17 cellular contexts compared by ENCODE assay signal in the genomic region with DNA sequence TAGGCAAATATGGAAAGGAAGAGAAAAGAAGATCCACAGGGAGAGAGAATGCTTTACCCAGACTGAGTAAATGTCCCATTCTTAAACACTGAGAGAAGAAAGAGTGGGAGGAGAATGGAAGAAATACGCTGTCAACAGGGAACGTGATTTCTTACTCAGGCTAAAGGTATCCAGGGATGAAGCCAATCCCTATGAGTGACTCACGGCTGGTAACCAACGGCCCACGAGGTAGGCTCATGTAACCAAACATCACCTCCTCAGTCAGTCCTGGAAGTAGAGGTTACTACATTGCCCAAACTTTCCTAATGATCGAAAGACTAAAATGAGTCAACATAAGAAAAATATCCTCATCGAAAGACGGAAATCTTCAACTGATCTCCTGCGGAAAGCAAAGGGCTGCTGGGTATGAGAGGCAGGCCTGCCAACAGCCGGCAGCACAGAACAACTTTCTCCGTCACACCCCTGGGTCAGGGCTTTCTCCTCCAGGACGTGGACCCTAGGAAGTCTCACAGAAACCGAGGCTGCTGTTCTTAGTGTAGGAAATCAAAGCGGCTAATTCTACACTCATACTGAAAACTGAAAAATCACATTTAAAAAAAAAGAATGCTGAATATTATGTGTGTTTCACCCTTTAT.
DNase-seq lines count a peak whose midpoint lies in the region; ATAC-seq, FAIRE-seq and TF ChIP-seq lines count a peak whose summit lies in the region.
"Had no signal": no experiment of that assay in that cellular context is flagged by ENCODE, and none has a peak within 500 bp of the region (broad histone marks: within the 10 kb centered on the region; RNA-seq: fewer than 3 reads in every experiment).

No MANE protein-coding gene starts in this region.

- FAIRE-seq in astrocyte (lab: Jason Lieb, UNC): peak; percentile 86
- FAIRE-seq in keratinocyte (lab: Jason Lieb, UNC): peak; percentile 99
- FAIRE-seq: endothelial cell of umbilical vein, K562 had no signal

- no peak overlapping the region for H3K4me3 Mint-ChIP-seq in astrocyte (ENCODE audit: unreplicated experiment)
- H3K4me3 Mint-ChIP-seq in activated naive CD8-positive, alpha-beta T cell treated with anti-CD3 and anti-CD28 coated beads, Interleukin-2, amount 50 U/mL, for 24 hours: no peak overlapping the region
- H3K4me3 Mint-ChIP-seq: activated naive CD8-positive, alpha-beta T cell treated with anti-CD3 and anti-CD28 coated beads, Interleukin-2, amount 10 ng/mL, durations not matched to agents 7 days and 5 days had no signal

- DNase-seq in HPDE6-E6E7 (ENCODE audit: extremely low spot score) (peak; percentile 91), astrocyte (ENCODE audit: low read depth) (peak; percentile 99), keratinocyte (ENCODE audit: low read depth, low spot score) (peak; percentile 77), retina (no peak), DMS79 treated with DMSO at 0.1 percent for 48 hours (lab: John Stamatoyannopoulos, UW) (no peak)
- DNase-seq in stimulated activated CD4-positive, alpha-beta T cell treated with anti-CD3 and anti-CD28 coated beads, Interleukin-1b, Interleukin-23, amount 100 ng/mL, for 48 hours: no peak
- no peak for DNase-seq in activated naive CD8-positive, alpha-beta T cell treated with anti-CD3 and anti-CD28 coated beads, Interleukin-2, amount 50 U/mL, for 24 hours
- DNase-seq: activated CD4-positive, alpha-beta T cell treated with anti-CD3 and anti-CD28 coated beads, Interleukin-2, amount 50 U/mL, for 4 hours; activated naive CD8-positive, alpha-beta T cell treated with anti-CD3 and anti-CD28 coated beads, Interleukin-2, amount 10 ng/mL, durations not matched to agents 7 days and 5 days; NCI-H345; occipital lobe; transverse colon had no signal

- dilution Hi-C loops in keratinocyte (cut with MboI; ENCODE audit: extremely low pct_ligation_motif_present, low sequenced_read_pairs): no loop called here

- no peaks in the 10 kb centered on the region for H3K27me3 Mint-ChIP-seq in astrocyte (ENCODE audit: low read depth, unreplicated experiment)
- H3K27me3 Mint-ChIP-seq in activated naive CD8-positive, alpha-beta T cell treated with anti-CD3 and anti-CD28 coated beads, Interleukin-2, amount 50 U/mL, for 24 hours: no peaks in the 10 kb centered on the region
- H3K27me3 Mint-ChIP-seq: activated naive CD8-positive, alpha-beta T cell treated with anti-CD3 and anti-CD28 coated beads, Interleukin-2, amount 10 ng/mL, durations not matched to agents 7 days and 5 days had no signal

- peak overlapping the region; percentile 2 for H2AFZ ChIP-seq in ACC112 (ENCODE audit: low read length, unreplicated experiment)
- H2AFZ ChIP-seq in astrocyte (ENCODE audit: low read depth, low read length): peak overlapping the region; percentile 46
- peak overlapping the region; percentile 51 for H2AFZ ChIP-seq in keratinocyte (ENCODE audit: control insufficient read depth, low read length)

- H3K36me3 ChIP-seq in ACC112 (ENCODE audit: insufficient read depth, low read length) (no peaks in the 10 kb centered on the region), astrocyte (ENCODE audit: insufficient read depth, low read length) (no peaks in the 10 kb centered on the region), keratinocyte (ENCODE audit: control insufficient read depth in 2 of 2, extremely low read depth in 1 of 2, insufficient read depth in 2 of 2, low read length in 2 of 2) (no peaks in the 10 kb centered on the region)

- peaks cover 15% of the 10 kb centered on the region for H3K4me1 ChIP-seq in ACC112 (ENCODE audit: control insufficient read depth, insufficient read depth, low read length, unreplicated experiment)
- H3K4me1 ChIP-seq in astrocyte (ENCODE audit: insufficient read depth, low read length): peaks cover 8% of the 10 kb centered on the region
- H3K4me1 ChIP-seq in keratinocyte (ENCODE audit: control insufficient read depth, extremely low read depth, insufficient read depth, low read length): peaks cover 10% of the 10 kb centered on the region
- H3K4me1 ChIP-seq: transverse colon had no signal

- H3K9ac ChIP-seq in astrocyte (ENCODE audit: low read length): peak overlapping the region; percentile 76
- H3K9ac ChIP-seq in keratinocyte (ENCODE audit: control insufficient read depth, extremely low read depth, insufficient read depth, low read length): peak overlapping the region; percentile 54

- peaks cover 7% of the 10 kb centered on the region for H3K4me1 Mint-ChIP-seq in astrocyte (ENCODE audit: low read depth, unreplicated experiment)
- H3K4me1 Mint-ChIP-seq in activated naive CD8-positive, alpha-beta T cell treated with anti-CD3 and anti-CD28 coated beads, Interleukin-2, amount 50 U/mL, for 24 hours: no peaks in the 10 kb centered on the region
- H3K4me1 Mint-ChIP-seq: activated naive CD8-positive, alpha-beta T cell treated with anti-CD3 and anti-CD28 coated beads, Interleukin-2, amount 10 ng/mL, durations not matched to agents 7 days and 5 days had no signal

- H4K20me1 ChIP-seq in astrocyte (ENCODE audit: insufficient read depth, low read length) (no peaks in the 10 kb centered on the region), keratinocyte (ENCODE audit: control insufficient read depth, extremely low read depth, insufficient read depth, low read length) (no peaks in the 10 kb centered on the region)

- no peaks in the 10 kb centered on the region for H3K9me1 ChIP-seq in keratinocyte (ENCODE audit: control insufficient read depth, extremely low read depth, insufficient read depth, low read length)

- TF ChIP-seq CTCF in astrocyte (IDR thresholded peaks at IDR 0.05; ENCODE audit: insufficient read depth, low read depth, low read length): no peak
- TF ChIP-seq CTCF in keratinocyte (optimal IDR thresholded peaks at IDR 0.05 in 1 of 3, IDR thresholded peaks at IDR 0.05 in 1 of 3, conservative IDR thresholded peaks at IDR 0.05 in 1 of 3; ENCODE audit: extremely low read depth in 1 of 3, insufficient read depth in 2 of 3, low read length in 3 of 3): no peak

- H3K27me3 ChIP-seq in ACC112 (ENCODE audit: insufficient read depth, low read length) (no peaks in the 10 kb centered on the region), astrocyte (ENCODE audit: insufficient read depth, low read length) (no peaks in the 10 kb centered on the region), keratinocyte (ENCODE audit: control insufficient read depth, extremely low read depth, insufficient read depth, low read length) (no peaks in the 10 kb centered on the region)
- H3K27me3 ChIP-seq: transverse colon had no signal

- H3K79me2 ChIP-seq in ACC112 (ENCODE audit: control insufficient read depth, insufficient read depth, low read length, unreplicated experiment) (no peaks in the 10 kb centered on the region), astrocyte (ENCODE audit: insufficient read depth, low read length) (no peaks in the 10 kb centered on the region), keratinocyte (ENCODE audit: control insufficient read depth, insufficient read depth, low read length) (no peaks in the 10 kb centered on the region)

- peak overlapping the region; percentile 93 for H3K27ac Mint-ChIP-seq in astrocyte (ENCODE audit: unreplicated experiment)
- H3K27ac Mint-ChIP-seq in activated naive CD8-positive, alpha-beta T cell treated with anti-CD3 and anti-CD28 coated beads, Interleukin-2, amount 50 U/mL, for 24 hours: no peak overlapping the region
- H3K27ac Mint-ChIP-seq: activated naive CD8-positive, alpha-beta T cell treated with anti-CD3 and anti-CD28 coated beads, Interleukin-2, amount 10 ng/mL, durations not matched to agents 7 days and 5 days had no signal

- H3K4me3 ChIP-seq in ACC112 (ENCODE audit: low read depth, low read length) (no peak overlapping the region), astrocyte (ENCODE audit: insufficient read depth, low read depth, low read length) (no peak overlapping the region), keratinocyte (ENCODE audit: control insufficient read depth in 2 of 3, extremely low read depth in 1 of 3, insufficient read depth in 2 of 3, low read depth in 1 of 3, low read length in 3 of 3) (no peak overlapping the region)
- H3K4me3 ChIP-seq: K562, transverse colon had no signal

- ATAC-seq in activated naive CD8-positive, alpha-beta T cell treated with anti-CD3 and anti-CD28 coated beads, Interleukin-2, amount 50 U/mL, for 24 hours: no peak
- ATAC-seq: K562, left lobe of liver had no signal

- H3K9me3 ChIP-seq in astrocyte (ENCODE audit: insufficient read depth, low read depth, low read length): no peaks in the 10 kb centered on the region
- H3K9me3 ChIP-seq in keratinocyte (ENCODE audit: control insufficient read depth, low read depth, low read length): no peaks in the 10 kb centered on the region
- H3K9me3 ChIP-seq: transverse colon had no signal

- H3K27ac ChIP-seq in ACC112 (ENCODE audit: low read depth, low read length) (peak overlapping the region; percentile 74), astrocyte (ENCODE audit: low read depth, low read length) (peak overlapping the region; percentile 93), keratinocyte (ENCODE audit: control insufficient read depth, insufficient read depth, low read length) (peak overlapping the region; percentile 86)
- H3K27ac ChIP-seq: C4-2B, transverse colon had no signal

- H3K4me2 ChIP-seq in astrocyte (ENCODE audit: low read length) (peak overlapping the region; percentile 70), keratinocyte (ENCODE audit: control insufficient read depth, extremely low read depth, insufficient read depth, low read depth, low read length) (peak overlapping the region; percentile 45)

- H3K9me3 Mint-ChIP-seq in astrocyte (ENCODE audit: unreplicated experiment): peaks cover 2% of the 10 kb centered on the region
- H3K9me3 Mint-ChIP-seq in activated naive CD8-positive, alpha-beta T cell treated with anti-CD3 and anti-CD28 coated beads, Interleukin-2, amount 50 U/mL, for 24 hours: no peaks in the 10 kb centered on the region
- H3K9me3 Mint-ChIP-seq: activated naive CD8-positive, alpha-beta T cell treated with anti-CD3 and anti-CD28 coated beads, Interleukin-2, amount 10 ng/mL, durations not matched to agents 7 days and 5 days had no signal

- no peaks in the 10 kb centered on the region for H3K36me3 Mint-ChIP-seq in astrocyte (ENCODE audit: low read depth, unreplicated experiment)
- H3K36me3 Mint-ChIP-seq in activated naive CD8-positive, alpha-beta T cell treated with anti-CD3 and anti-CD28 coated beads, Interleukin-2, amount 50 U/mL, for 24 hours (ENCODE audit: low read depth): peaks cover 12% of the 10 kb centered on the region
- H3K36me3 Mint-ChIP-seq: activated naive CD8-positive, alpha-beta T cell treated with anti-CD3 and anti-CD28 coated beads, Interleukin-2, amount 10 ng/mL, durations not matched to agents 7 days and 5 days had no signal

Comparison
In these comparisons a context has a peak if more than half of its experiments do, and no peak if none do; other contexts are left out.
1. DNase-seq: peak in HPDE6-E6E7 (single experiment), astrocyte (single experiment) and keratinocyte (single experiment); none in stimulated activated CD4-positive, alpha-beta T cell treated with anti-CD3 and anti-CD28 coated beads, Interleukin-1b, Interleukin-23, amount 100 ng/mL, for 48 hours (single experiment), retina (single experiment), DMS79 treated with DMSO at 0.1 percent for 48 hours (single experiment) and activated naive CD8-positive, alpha-beta T cell treated with anti-CD3 and anti-CD28 coated beads, Interleukin-2, amount 50 U/mL, for 24 hours (single experiment).
2. Peak in every context shown above with its lines, with median percentiles within 50 percentile points of each other: H2AFZ ChIP-seq and H3K27ac ChIP-seq.